ENCODE assay signal across 8 cellular contexts in the genomic region with DNA sequence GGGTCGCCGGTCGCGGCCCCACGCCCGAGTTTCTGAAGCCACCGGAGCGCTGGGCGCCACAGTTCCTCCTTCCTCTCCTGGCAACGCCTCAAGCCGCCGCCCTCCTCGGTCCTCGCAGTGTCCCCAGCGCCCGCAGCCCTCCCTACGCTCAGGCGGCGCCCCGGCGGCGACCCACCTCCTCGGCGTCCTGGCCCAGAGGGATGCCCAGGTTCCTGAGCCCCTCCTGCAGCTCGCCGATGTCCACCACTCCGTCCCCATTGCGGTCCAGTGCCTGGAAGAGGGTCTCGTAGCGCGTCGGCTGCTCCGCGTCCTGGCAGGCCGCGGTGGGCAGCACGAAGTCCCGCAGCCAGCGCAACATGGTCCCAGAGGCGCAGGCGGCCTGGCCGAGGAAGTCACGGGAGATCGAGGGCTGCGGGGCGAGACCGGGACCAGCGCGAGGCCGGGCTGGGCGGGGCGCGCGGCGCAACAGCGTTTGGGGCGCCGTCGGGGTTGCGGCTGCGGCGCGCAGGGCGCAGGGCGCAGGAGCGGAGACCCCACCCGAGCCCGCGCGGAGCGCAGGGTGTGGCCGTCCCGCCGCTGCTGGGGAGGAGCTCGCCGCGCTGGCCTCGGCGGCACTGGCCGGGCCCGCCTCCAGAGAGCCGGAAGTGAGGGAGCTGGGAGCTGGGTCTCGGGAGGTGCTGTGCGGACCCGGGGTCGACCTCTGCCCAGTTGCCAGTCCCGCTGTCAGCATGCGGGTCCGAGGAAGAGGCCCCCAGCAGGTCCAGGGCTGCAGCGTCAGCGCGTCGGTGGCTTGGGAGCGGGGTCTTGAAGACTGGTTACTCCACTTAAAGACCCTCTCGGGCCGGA. TPM values are rescaled to one million over a fixed set of nuclear protein-coding genes. Genes with fewer than 3 reads are reported as not detected.
DNase-seq lines count a peak whose midpoint lies in the region; ATAC-seq, FAIRE-seq and TF ChIP-seq lines count a peak whose summit lies in the region.

Gene SLC25A24, minus strand, starts transcription at position 563 of the 846 bp plus-strand sequence. Its CDS starts 205 bp downstream, at position 358.

- CTCF ChIA-PET in H1 (lab: Charles Lee; ENCODE audit: partially characterized antibody): interaction anchor here (0.8 to 1.9 kb wide), 6 partner anchors 10 to 444 kb away, joined by 3 to 7 read pairs (median 4); no protein-coding TSS in a partner anchor

- no peak for TF ChIP-seq RAD21 in H1 (IDR thresholded peaks at IDR 0.05 in 1 of 2, conservative IDR thresholded peaks at IDR 0.05 in 1 of 2; ENCODE audit: low read depth in 2 of 2, low read length in 2 of 2)

- peak within 1 kb of the TSS; percentile 87 for H2AFZ ChIP-seq in H1 (ENCODE audit: low read length)
- H2AFZ ChIP-seq in mesenchymal stem cell (ENCODE audit: low read depth, low read length): peak within 1 kb of the TSS; percentile 88

- H2BK15ac ChIP-seq in H1 (ENCODE audit: low read length) (no peak within 1 kb of the TSS), mesenchymal stem cell (ENCODE audit: low read depth, poor library complexity, severe bottlenecking) (peak within 1 kb of the TSS; percentile 86)

- H2BK5ac ChIP-seq in H1 (ENCODE audit: low read depth, low read length) (peak within 1 kb of the TSS; percentile 67; the same call in 1 of the 2 replicates), mesenchymal stem cell (ENCODE audit: low read depth, low read length, poor library complexity, severe bottlenecking) (peak within 1 kb of the TSS; percentile 2)

- H2BK120ac ChIP-seq in H1 (replicated peaks; ENCODE audit: low read depth, low read length) (peak within 1 kb of the TSS; percentile 66), mesenchymal stem cell (ENCODE audit: low read depth, low read length) (peak within 1 kb of the TSS; percentile 90)

- H3K23ac ChIP-seq in H1 (ENCODE audit: insufficient read length) (no peak within 1 kb of the TSS), mesenchymal stem cell (ENCODE audit: low read length in 2 of 2) (peak within 1 kb of the TSS in 1 of 2 experiments; percentile 94)

- TF ChIP-seq POLR2A in H1 (IDR thresholded peaks at IDR 0.05; ENCODE audit: control extremely low read depth in 1 of 2, low read depth in 2 of 2, low read length in 2 of 2): peak in 1 of 2 experiments; percentile 51; a peak in 2 of 3 replicates

- DNase-seq in AG20443 (ENCODE audit: low spot score): peak; percentile 98
- peak; percentile 81 for DNase-seq in NCI-H774 (lab: John Stamatoyannopoulos, UW)
- peak; percentile 21 to 35 for DNase-seq in activated CD8-positive, alpha-beta memory T cell treated with anti-CD3 and anti-CD28 coated beads for 4 hours (ENCODE audit: low read depth in 2 of 2)
- peak; percentile 53 to 83 for DNase-seq in H1 (ENCODE audit: low read depth in 1 of 2, low spot score in 2 of 2)
- DNase-seq in mesenchymal stem cell: peak; percentile 79
- peak; percentile 58 for DNase-seq in stimulated activated CD8-positive, alpha-beta memory T cell treated with anti-CD3 and anti-CD28 coated beads, Interleukin-12 subunit alpha, Interleukin-12 subunit beta, amount 100 ng/mL, for 4 hours (ENCODE audit: low read depth)

- TF ChIP-seq CTCF in H1 (IDR thresholded peaks at IDR 0.05; ENCODE audit: control extremely low read depth in 1 of 3, insufficient read depth in 1 of 3, low read depth in 1 of 3, low read length in 3 of 3): no peak

- peak within 1 kb of the TSS; percentile 69 for H4K5ac ChIP-seq in H1 (ENCODE audit: insufficient read length, low read depth, low read length)

- peak within 1 kb of the TSS; percentile 67 to 78 for H3K4me2 ChIP-seq in H1 (ENCODE audit: insufficient read depth in 1 of 2, low read depth in 2 of 2, low read length in 2 of 2)
- H3K4me2 ChIP-seq in mesenchymal stem cell (ENCODE audit: low read length, poor library complexity, severe bottlenecking): peak within 1 kb of the TSS; percentile 86

- H3K9ac ChIP-seq in H1 (replicated peaks in 1 of 4; ENCODE audit: extremely low read depth in 1 of 4, low read depth in 3 of 4, low read length in 3 of 4): peak within 1 kb of the TSS; percentile 13 to 83 (median 74); a peak in 6 of 7 replicates
- peak within 1 kb of the TSS; percentile 96 for H3K9ac ChIP-seq in mesenchymal stem cell (ENCODE audit: low read length)

- H3K14ac ChIP-seq in H1 (ENCODE audit: insufficient read length) (no peak within 1 kb of the TSS), mesenchymal stem cell (ENCODE audit: low read length in 2 of 2) (peak within 1 kb of the TSS in 1 of 2 experiments; percentile 99)

- H3K79me2 ChIP-seq in H1 (ENCODE audit: control insufficient read depth in 1 of 2, insufficient read depth in 2 of 2, low read length in 2 of 2): peaks cover 0 to 44% of the 10 kb centered on the region in 2 experiments; a peak in 2 of 4 replicates

- H3K27me3 ChIP-seq in H1 (replicated peaks in 1 of 4; ENCODE audit: control insufficient read depth in 3 of 4, extremely low read depth in 1 of 4, insufficient read depth in 3 of 4, low read length in 3 of 4) (no peaks in the 10 kb centered on the region), mesenchymal stem cell (ENCODE audit: control insufficient read depth in 1 of 2, insufficient read depth in 1 of 2, low read length in 2 of 2) (no peaks in the 10 kb centered on the region)

- H3K9me3 ChIP-seq in H1 (ENCODE audit: insufficient read depth in 2 of 2, low read depth in 1 of 2, low read length in 1 of 2): no peaks in the 10 kb centered on the region
- peaks cover 4% of the 10 kb centered on the region for H3K9me3 ChIP-seq in mesenchymal stem cell (ENCODE audit: control insufficient read depth, low read length)

- no peak for FAIRE-seq in H1 (lab: Jason Lieb, UNC)

- H4K91ac ChIP-seq in H1 (replicated peaks; ENCODE audit: insufficient read length, low read length) (peak within 1 kb of the TSS; percentile 94), mesenchymal stem cell (ENCODE audit: low read length) (peak within 1 kb of the TSS; percentile 90)

- peak within 1 kb of the TSS; percentile 86 for H4K8ac ChIP-seq in H1 (ENCODE audit: extremely low read depth, insufficient read depth, low read length)
- peak within 1 kb of the TSS; percentile 90 for H4K8ac ChIP-seq in mesenchymal stem cell (ENCODE audit: low read length)

- H3K36me3 ChIP-seq in H1 (ENCODE audit: control insufficient read depth in 2 of 4, insufficient read depth in 4 of 4, low read length in 3 of 4) (peaks cover 0 to 7% (median 0%) of the 10 kb centered on the region in 4 experiments; a peak in 1 of 8 replicates), mesenchymal stem cell (ENCODE audit: control insufficient read depth in 1 of 2, insufficient read depth in 2 of 2, low read depth in 1 of 2, low read length in 2 of 2) (peaks cover 6 to 30% of the 10 kb centered on the region in 2 experiments)

- 3% methylated on average over 53 of the region's 96 CpGs; no CpG with 5 or more reads in 1 of the 2 experiments for WGBS in H1 (ENCODE audit: extremely low coverage in 1 of 2, insufficient coverage in 1 of 2, insufficient read length in 1 of 2, insufficient replicate concordance in 2 of 2, low coverage in 1 of 2, low lambda C conversion rate in 2 of 2, missing lambda C conversion rate in 1 of 2), 2 experiments
- under 1% methylated on average over 72 of the region's 96 CpGs for WGBS in mesenchymal stem cell

- H3K79me1 ChIP-seq in H1 (ENCODE audit: low read depth, low read length) (peaks cover 8% of the 10 kb centered on the region), mesenchymal stem cell (replicated peaks; ENCODE audit: low read length, poor library complexity, severe bottlenecking) (peaks cover 2% of the 10 kb centered on the region)

- H2BK12ac ChIP-seq in H1 (ENCODE audit: low read depth, low read length): peak within 1 kb of the TSS; percentile 27; the same call in 1 of the 2 replicates
- peak within 1 kb of the TSS in 1 of 2 experiments; percentile 15 for H2BK12ac ChIP-seq in mesenchymal stem cell (ENCODE audit: low read length in 2 of 2)

- H3K18ac ChIP-seq in H1 (ENCODE audit: extremely low read depth, low read length) (peak within 1 kb of the TSS; percentile 26), mesenchymal stem cell (ENCODE audit: low read depth in 1 of 2, low read length in 2 of 2) (peak within 1 kb of the TSS; percentile 95 to 99)

- H3K4me3 ChIP-seq in H1 (ENCODE audit: extremely low read depth in 1 of 4, insufficient read depth in 2 of 4, low read depth in 3 of 4, low read length in 4 of 4) (peak within 1 kb of the TSS; percentile 77 to 94 (median 83)), mesenchymal stem cell (ENCODE audit: insufficient read depth in 1 of 2, low read depth in 1 of 2, low read length in 2 of 2) (peak within 1 kb of the TSS; percentile 84 to 87)

- no peak within 1 kb of the TSS for H2BK20ac ChIP-seq in H1 (ENCODE audit: low read length)

- peaks cover 0 to 1% of the 10 kb centered on the region in 2 experiments for H4K20me1 ChIP-seq in H1 (replicated peaks in 1 of 2; ENCODE audit: control insufficient read depth in 1 of 2, insufficient read depth in 2 of 2, low read length in 2 of 2)

- H2AK5ac ChIP-seq in H1 (ENCODE audit: low read depth, low read length): no peak within 1 kb of the TSS
- H2AK5ac ChIP-seq in mesenchymal stem cell (ENCODE audit: low read length, severe bottlenecking): peak within 1 kb of the TSS; percentile 6

- peaks cover 6% of the 10 kb centered on the region; the same call in 1 of the 2 replicates for H3K23me2 ChIP-seq in H1 (ENCODE audit: low read depth, low read length)

- POLR2A ChIA-PET in H1 (lab: Charles Lee; ENCODE audit: partially characterized antibody): interaction anchor here (0.8 to 2.1 kb wide), 10 partner anchors 8 to 461 kb away, joined by 3 to 14 read pairs (median 3); partner anchors contain the start of gene HENMT1

- TF ChIP-seq EP300 in H1 (IDR thresholded peaks at IDR 0.05; ENCODE audit: borderline replicate concordance in 1 of 2, low read depth in 2 of 2, low read length in 2 of 2): no peak

- H3K4me1 ChIP-seq in H1 (replicated peaks in 1 of 4; ENCODE audit: control insufficient read depth in 3 of 4, insufficient read depth in 4 of 4, low read length in 3 of 4) (peaks cover 0 to 6% (median 2%) of the 10 kb centered on the region in 4 experiments; a peak in 3 of 7 replicates), mesenchymal stem cell (ENCODE audit: control insufficient read depth, insufficient read depth, low read depth, low read length) (peaks cover 6% of the 10 kb centered on the region)

- ATAC-seq in GM18907 (IDR thresholded peaks at IDR 0.05; ENCODE audit: unreplicated experiment) (peak; percentile 89), HG03342 (IDR thresholded peaks at IDR 0.05; ENCODE audit: unreplicated experiment) (peak; percentile 77)

- H3K4ac ChIP-seq in H1 (replicated peaks; ENCODE audit: insufficient read length, low read depth, low read length) (peak within 1 kb of the TSS; percentile 69), mesenchymal stem cell (ENCODE audit: low read depth in 1 of 2, low read length in 2 of 2) (peak within 1 kb of the TSS; percentile 58 to 83)

- peak within 1 kb of the TSS; percentile 71 for H3K56ac ChIP-seq in H1 (replicated peaks; ENCODE audit: insufficient read length, low read depth, low read length)

- 0 out of 2 replicates have a peak within 1 kb of the TSS, but pooled peaks have one; percentile 26 for H3K27ac ChIP-seq in H1 (ENCODE audit: low read depth, low read length)
- H3K27ac ChIP-seq in mesenchymal stem cell (ENCODE audit: low read length, poor library complexity, severe bottlenecking): peak within 1 kb of the TSS; percentile 94

RNA-seq across cellular contexts. Expression of gene SLC25A24, which starts in this region (rescaled TPM):
- total RNA-seq in H1 (2021; fragmentation: NEBNext Ultra II Directional; extraction: Animal tissue kit (Norgen Biotek cat#: 25700)): 36.8 and 40.6 TPM in 2 replicates
- polyA plus RNA-seq in H1 (2011; rRNA removed): 8.9 and 13.6 TPM in 2 replicates
- polyA plus RNA-seq in H1 (2011; cell fraction: cytosol; rRNA removed): 16.5 TPM
- polyA plus RNA-seq in H1 (2011; cell fraction: nucleus; rRNA removed): 5.0 TPM
- 12.5 to 25.4 TPM (median 16.1 TPM) in 4 replicates for polyA plus RNA-seq in H1 (2012, experiment 1 of 2)
- 2.9 TPM for polyA plus RNA-seq in H1 (2012, experiment 2 of 2)
- polyA plus RNA-seq in H1 (2013, experiment 1 of 2): 29.5 TPM
- 29.2 TPM for polyA plus RNA-seq in H1 (2013, experiment 2 of 2)
- 17.6 and 23.4 TPM in 2 replicates for polyA minus RNA-seq in H1 (2011; rRNA and poly(A)+ RNA removed)
- polyA minus RNA-seq in H1 (2011; cell fraction: cytosol; rRNA and poly(A)+ RNA removed): 18.9 TPM
- 31.3 TPM for polyA minus RNA-seq in H1 (2011; cell fraction: nucleus; rRNA and poly(A)+ RNA removed)
- 47.0 TPM for polyA plus RNA-seq in mesenchymal stem cell (2013, experiment 1 of 2)
- 50.5 TPM for polyA plus RNA-seq in mesenchymal stem cell (2013, experiment 2 of 2)

Comparison
In these comparisons a context has a peak if more than half of its experiments do, and no peak if none do; other contexts are left out.
1. Peak in every context shown above with its lines: DNase-seq, ATAC-seq, H3K4me3 ChIP-seq and H3K27ac ChIP-seq.
2. DNase-seq: peak in every context shown above with its lines; median percentile 98 in AG20443; 81 in NCI-H774; 79 in mesenchymal stem cell; 68 in H1; 58 in stimulated activated CD8-positive, alpha-beta memory T cell treated with anti-CD3 and anti-CD28 coated beads, Interleukin-12 subunit alpha, Interleukin-12 subunit beta, amount 100 ng/mL, for 4 hours; 28 in activated CD8-positive, alpha-beta memory T cell treated with anti-CD3 and anti-CD28 coated beads for 4 hours.